8 cellular contexts compared by ENCODE assay signal in genomic region chr19:47257411-47258169, GRCh38. TPM values are rescaled to one million over a fixed set of nuclear protein-coding genes. Genes with fewer than 3 reads are reported as not detected.
DNase-seq lines count a peak whose midpoint lies in the region; ATAC-seq and TF ChIP-seq lines count a peak whose summit lies in the region.

No MANE protein-coding gene starts in this region.

- POLR2A ChIA-PET in CD8-positive, alpha-beta T cell (lab: Charles Lee) = interaction anchor here (0.7 to 3.0 kb wide), 11 partner anchors 11 to 657 kb away, joined by 3 to 43 read pairs (median 9); partner anchors contain the start of genes CALM3, DHX34, INAFM1 and ZC3H4

- no peaks in the 10 kb centered on the region for H3K9me3 Mint-ChIP-seq in CD8-positive, alpha-beta T cell
- no peaks in the 10 kb centered on the region for H3K9me3 Mint-ChIP-seq in chondrocyte (ENCODE audit: low read depth)

- peak overlapping the region; percentile 61 for H3K9ac ChIP-seq in KMS-11

- H3K4me1 ChIP-seq in CD8-positive, alpha-beta T cell (ENCODE audit: insufficient read depth, low read length) = peaks cover 23% of the 10 kb centered on the region
- H3K4me1 ChIP-seq in KMS-11 (ENCODE audit: low read depth, poor library complexity, severe bottlenecking) (peaks cover 19% of the 10 kb centered on the region), mucosa of descending colon (ENCODE audit: low read depth) (peaks cover 23% of the 10 kb centered on the region)

- H3K27ac ChIP-seq in CD8-positive, alpha-beta T cell (ENCODE audit: low read depth, low read length) = peak overlapping the region; percentile 76
- H3K27ac ChIP-seq in KMS-11 = peak overlapping the region; percentile 41; the same call in 1 of the 2 replicates

- CTCF ChIA-PET in CD8-positive, alpha-beta T cell (lab: Charles Lee) = interaction anchor here (1.4 to 6.0 kb wide), 3 partner anchors 12 to 47 kb away, joined by 4 to 56 read pairs (median 4); partner anchors contain the start of gene INAFM1

- H3K79me2 ChIP-seq in KMS-11 (ENCODE audit: insufficient read depth, low read depth) = 0 out of 2 replicates have a peak, but pooled peaks cover 6% of the 10 kb centered on the region

- peaks cover 35% of the 10 kb centered on the region for H3K4me1 Mint-ChIP-seq in CD8-positive, alpha-beta T cell (ENCODE audit: low read depth)
- H3K4me1 Mint-ChIP-seq in chondrocyte (ENCODE audit: low read depth) = peaks cover 56% of the 10 kb centered on the region

- no peak for DNase-seq in CD8-positive, alpha-beta T cell
- no peak for DNase-seq in chondrocyte (ENCODE audit: low spot score)
- DNase-seq in mucosa of descending colon = peak in 1 of 3 donors; percentile 53
- DNase-seq in NCI-H146 (lab: John Stamatoyannopoulos, UW) = no peak
- DNase-seq in GDM1 (lab: John Stamatoyannopoulos, UW) = no peak

- peak overlapping the region; percentile 75 for H3K4me2 ChIP-seq in KMS-11

- ATAC-seq in CD8-positive, alpha-beta T cell = no peak
- ATAC-seq in mucosa of descending colon (peak; percentile 14), GM18907 (IDR thresholded peaks at IDR 0.05; ENCODE audit: unreplicated experiment) (no peak), GM18498 (IDR thresholded peaks at IDR 0.05; ENCODE audit: unreplicated experiment) (no peak)

- intact Hi-C loops in CD8-positive, alpha-beta T cell (cut with DNase I, micrococcal nuclease) = loop anchor here (1.0 to 10.0 kb wide), 9 partner anchors 17 to 1263 kb away; partner anchors contain the start of genes INAFM1 (in 2 of the 2), ARHGAP35 (in 1 of the 2), CALM3 (in 1 of the 2) and CCDC61 (in 1 of the 2)
- intact Hi-C loops in mucosa of descending colon (cut with DNase I, micrococcal nuclease) = no loop called here

- no peaks in the 10 kb centered on the region for H3K27me3 Mint-ChIP-seq in CD8-positive, alpha-beta T cell (ENCODE audit: low read depth)
- no peaks in the 10 kb centered on the region for H3K27me3 Mint-ChIP-seq in chondrocyte (ENCODE audit: low read depth)

- H3K9me3 ChIP-seq in CD8-positive, alpha-beta T cell (ENCODE audit: low read length) = no peaks in the 10 kb centered on the region
- H3K9me3 ChIP-seq in mucosa of descending colon = no peaks in the 10 kb centered on the region

- peaks cover 23% of the 10 kb centered on the region for H3K36me3 ChIP-seq in CD8-positive, alpha-beta T cell (ENCODE audit: insufficient read depth, low read length)
- no peaks in the 10 kb centered on the region for H3K36me3 ChIP-seq in KMS-11 (ENCODE audit: insufficient read depth)
- H3K36me3 ChIP-seq in mucosa of descending colon (ENCODE audit: low read depth) = no peaks in the 10 kb centered on the region

- H2AFZ ChIP-seq in KMS-11 (ENCODE audit: low read depth) = peak overlapping the region; percentile 48

- H3K27ac Mint-ChIP-seq in CD8-positive, alpha-beta T cell = peak overlapping the region; percentile 97
- H3K27ac Mint-ChIP-seq in chondrocyte (ENCODE audit: unreplicated experiment) = peak overlapping the region; percentile 99

- no peak for TF ChIP-seq CTCF in CD8-positive, alpha-beta T cell (IDR thresholded peaks at IDR 0.05)
- TF ChIP-seq CTCF in KMS-11 (conservative IDR thresholded peaks at IDR 0.05; ENCODE audit: low read depth, low read length) (no peak), chondrocyte (IDR thresholded peaks at IDR 0.05) (no peak), mucosa of descending colon (IDR thresholded peaks at IDR 0.05) (no peak)

- H3K4me3 Mint-ChIP-seq in CD8-positive, alpha-beta T cell = peak overlapping the region; percentile 92
- peak overlapping the region; percentile 94 for H3K4me3 Mint-ChIP-seq in chondrocyte (ENCODE audit: unreplicated experiment)

- H3K27me3 ChIP-seq in CD8-positive, alpha-beta T cell (ENCODE audit: insufficient read depth, low read length) = no peaks in the 10 kb centered on the region
- 0 out of 2 replicates have a peak, but pooled peaks cover 3% of the 10 kb centered on the region for H3K27me3 ChIP-seq in KMS-11 (ENCODE audit: insufficient read depth, low read depth)

- peak overlapping the region; percentile 65 for H3K4me3 ChIP-seq in CD8-positive, alpha-beta T cell (ENCODE audit: low read depth, low read length)
- H3K4me3 ChIP-seq in KMS-11 (IDR thresholded peaks at IDR 0.05; ENCODE audit: insufficient read depth, low read depth, low read length) (no peak overlapping the region), mucosa of descending colon (peak overlapping the region; percentile 23)

- H4K20me1 ChIP-seq in KMS-11 (ENCODE audit: insufficient read depth) = no peaks in the 10 kb centered on the region

- H3K36me3 Mint-ChIP-seq in CD8-positive, alpha-beta T cell = peaks cover 45% of the 10 kb centered on the region
- peaks cover 31% of the 10 kb centered on the region for H3K36me3 Mint-ChIP-seq in chondrocyte (ENCODE audit: low read depth)

RNA-seq across cellular contexts. Expression of gene CCDC9, which starts 1.3 kb away (rescaled TPM):
- 10 to 100 TPM; 53.7 to 59.0 TPM for total RNA-seq in CD8-positive, alpha-beta T cell
- total RNA-seq in chondrocyte (41.3 to 62.4 TPM (median 59.4 TPM) in 3 replicates), mucosa of descending colon (10 to 100 TPM; 33.3 to 46.9 (median 38.7) TPM)

RNA-seq across cellular contexts. Expression of gene INAFM1, which starts 17.1 kb away (rescaled TPM):
- 10 to 100 TPM; 12.4 to 14.7 TPM for total RNA-seq in CD8-positive, alpha-beta T cell
- total RNA-seq in chondrocyte (25.6 to 31.1 TPM (median 28.8 TPM) in 3 replicates), mucosa of descending colon (10 to 100 TPM; 14.7 to 28.9 (median 16.7) TPM)

RNA-seq across cellular contexts. Expression of gene BBC3, which starts 26.6 kb away (rescaled TPM):
- total RNA-seq in CD8-positive, alpha-beta T cell = 10 to 100 TPM; 29.3 to 30.2 TPM
- 12.6 to 16.1 TPM (median 15.2 TPM) in 3 replicates for total RNA-seq in chondrocyte
- total RNA-seq in mucosa of descending colon = 10 to 100 TPM; 18.3 to 24.9 (median 22.8) TPM

RNA-seq across cellular contexts. Expression of gene C5AR1, which starts 52.1 kb away (rescaled TPM):
- 1 to 10 TPM; 1.4 to 2.9 TPM for total RNA-seq in CD8-positive, alpha-beta T cell
- total RNA-seq in chondrocyte (2.9 to 4.3 TPM (median 3.7 TPM) in 3 replicates), mucosa of descending colon (10 to 100 TPM in 1 of 3 donors, 1 to 10 TPM in 2; 5.1 to 13.5 (median 7.9) TPM)

Comparison
In these comparisons a context has a peak if more than half of its experiments do, and no peak if none do; other contexts are left out.
1. intact Hi-C loops: an anchor here in CD8-positive, alpha-beta T cell (1.0 to 10.0 kb wide); none called in mucosa of descending colon.